In genomic region chr15:75347222-75348033, GRCh38 we compare ENCODE assay signal across 8 cellular contexts. TPM values are rescaled to one million over a fixed set of nuclear protein-coding genes. Genes with fewer than 3 reads are reported as not detected.
A peak's percentile ranks its signal among the peaks of the same experiment; 100 is the strongest.
DNase-seq lines count a peak whose midpoint lies in the region; ATAC-seq, FAIRE-seq and TF ChIP-seq lines count a peak whose summit lies in the region.

No MANE protein-coding gene starts in this region.

- SMC1A ChIA-PET in GM12878 (lab: Charles Lee; ENCODE audit: uncharacterized antibody, unreplicated experiment) = no interaction called here

- CTCF ChIA-PET in GM12878 (lab: Yijun Ruan, JAX) = no interaction called here

- H3K4me1 ChIP-seq in GM12878 (ENCODE audit: control insufficient read depth, insufficient read depth, low read length) (peaks cover 23% of the 10 kb centered on the region), iPS-20b (ENCODE audit: insufficient read depth, low read length) (no peaks in the 10 kb centered on the region), skeletal muscle satellite cell (ENCODE audit: control insufficient read depth, insufficient read depth, low read length) (peaks cover 19% of the 10 kb centered on the region)

- WGBS in GM12878 (ENCODE audit: insufficient coverage, insufficient replicate concordance, low lambda C conversion rate, missing lambda C conversion rate) = 4% methylated on average over 54 of the region's 65 CpGs

- no peak for TF ChIP-seq CTCF in GM12878 (IDR thresholded peaks at IDR 0.05 in 2 of 3, conservative IDR thresholded peaks at IDR 0.05 in 1 of 3; ENCODE audit: control insufficient read depth in 2 of 3, extremely low read depth in 1 of 3, insufficient read depth in 1 of 3, low read depth in 3 of 3, low read length in 3 of 3)

- TF ChIP-seq RAD21 in GM12878 (IDR thresholded peaks at IDR 0.05; ENCODE audit: insufficient read depth, low read depth, low read length) = no peak

- peak overlapping the region; percentile 69 for H2AFZ ChIP-seq in GM12878 (ENCODE audit: control insufficient read depth, low read depth, low read length)

- H3K36me3 ChIP-seq in GM12878 (ENCODE audit: control insufficient read depth in 2 of 2, insufficient read depth in 2 of 2, low read length in 1 of 2) (no peaks in the 10 kb centered on the region), iPS-20b (ENCODE audit: insufficient read depth, low read depth, low read length) (no peaks in the 10 kb centered on the region), skeletal muscle satellite cell (ENCODE audit: insufficient read depth, low read length) (no peaks in the 10 kb centered on the region)

- no peak for TF ChIP-seq EP300 in GM12878 (IDR thresholded peaks at IDR 0.05; ENCODE audit: borderline replicate concordance in 1 of 2, control insufficient read depth in 1 of 2, low read depth in 2 of 2, low read length in 2 of 2)

- peak overlapping the region; percentile 95 for H3K4me2 ChIP-seq in GM12878 (ENCODE audit: control insufficient read depth, insufficient read depth)
- H3K4me2 ChIP-seq in skeletal muscle satellite cell (ENCODE audit: low read length) = peak overlapping the region; percentile 95

- POLR2A ChIA-PET in GM12878 (lab: Charles Lee) = no interaction called here

- intact Hi-C loops in GM12878 (cut with micrococcal nuclease; ENCODE audit: unreplicated experiment) = no loop called here

- H3K4me3 ChIP-seq in GM12878 = peak overlapping the region; percentile 66
- peak overlapping the region; percentile 80 for H3K4me3 ChIP-seq in iPS-20b (ENCODE audit: low read length)
- H3K4me3 ChIP-seq in skeletal muscle satellite cell (ENCODE audit: low read length) = peak overlapping the region; percentile 77

- H3K9me3 ChIP-seq in GM12878 (replicated peaks; ENCODE audit: control insufficient read depth, insufficient read depth, low read length) = peaks cover 15% of the 10 kb centered on the region; the same call in 2 of the 3 replicates
- no peaks in the 10 kb centered on the region for H3K9me3 ChIP-seq in iPS-20b (ENCODE audit: insufficient read depth, low read depth, low read length)
- H3K9me3 ChIP-seq in skeletal muscle satellite cell (replicated peaks; ENCODE audit: low read length) = no peaks in the 10 kb centered on the region

- FAIRE-seq in GM12878 (lab: Jason Lieb, UNC) = no peak

- H4K20me1 ChIP-seq in GM12878 (ENCODE audit: control insufficient read depth, insufficient read depth) = no peaks in the 10 kb centered on the region

- H3K27ac ChIP-seq in GM12878 (ENCODE audit: control insufficient read depth, insufficient read depth) (no peak overlapping the region), iPS-20b (ENCODE audit: low read length) (no peak overlapping the region)

- no peaks in the 10 kb centered on the region for H3K79me2 ChIP-seq in GM12878 (ENCODE audit: control insufficient read depth, insufficient read depth, low read length)

- peak; percentile 68 for TF ChIP-seq POLR2A in GM12878 (IDR thresholded peaks at IDR 0.05; ENCODE audit: low read depth, low read length)

- ATAC-seq in HG02885 (IDR thresholded peaks at IDR 0.05; ENCODE audit: poor library complexity, unreplicated experiment) = peak; percentile 48
- peak; percentile 49 for ATAC-seq in GM12878
- no peak for ATAC-seq in HG03442 (IDR thresholded peaks at IDR 0.05; ENCODE audit: unreplicated experiment)
- ATAC-seq in HG03378 (IDR thresholded peaks at IDR 0.05; ENCODE audit: unreplicated experiment) = no peak

- in situ Hi-C loops in GM12878 (cut with MboI) = no loop called here

- DNase-seq in ELF-1 (ENCODE audit: low read depth, low spot score) (peak; percentile 32), SW480 (ENCODE audit: low spot score) (peak; percentile 57), GM12878 (ENCODE audit: low read depth, low spot score) (no peak)

- H3K9ac ChIP-seq in GM12878 (ENCODE audit: control insufficient read depth, insufficient read depth, low read length) (peak overlapping the region; percentile 35; the same call in 1 of the 2 replicates), iPS-20b (ENCODE audit: low read depth, low read length) (peak overlapping the region; percentile 58; the same call in 1 of the 2 replicates), skeletal muscle satellite cell (ENCODE audit: low read depth, low read length) (peak overlapping the region; percentile 75)

- RAD21 ChIA-PET in GM12878 (lab: Charles Lee; ENCODE audit: unreplicated experiment) = no interaction called here

- H3K27me3 ChIP-seq in GM12878 (replicated peaks in 1 of 2; ENCODE audit: control insufficient read depth in 2 of 2, insufficient read depth in 2 of 2, low read length in 1 of 2) = peaks cover 4 to 11% of the 10 kb centered on the region in 2 experiments
- H3K27me3 ChIP-seq in iPS-20b (ENCODE audit: insufficient read depth, low read length) = peaks cover 55% of the 10 kb centered on the region
- peaks cover 11% of the 10 kb centered on the region for H3K27me3 ChIP-seq in skeletal muscle satellite cell (ENCODE audit: control insufficient read depth, insufficient read depth, low read length)

- BruUV-seq in GM12878 (replicated peaks; lab: Mats Ljungman, UMichigan) = no TSS peak

TF ChIP-seq in GM12878, 131 proteins besides CTCF, POLR2A, EP300 and RAD21 (continues in another document):
- TF ChIP-seq ZNF217 (IDR thresholded peaks at IDR 0.05) = no peak; the same call in 1 of the 2 replicates
- TF ChIP-seq MXI1 (IDR thresholded peaks at IDR 0.05; ENCODE audit: low read depth, low read length) = no peak
- TF ChIP-seq CREB1 (IDR thresholded peaks at IDR 0.05; ENCODE audit: low read depth) = peak; percentile 40; the same call in 1 of the 2 replicates
- TF ChIP-seq NFIC (IDR thresholded peaks at IDR 0.05; ENCODE audit: low read depth, low read length) = no peak
- no peak for TF ChIP-seq TAF1 (IDR thresholded peaks at IDR 0.05; ENCODE audit: borderline replicate concordance, low read depth, low read length)
- TF ChIP-seq NR2C2 (IDR thresholded peaks at IDR 0.05; ENCODE audit: borderline replicate concordance, control insufficient read depth, insufficient read length, low read depth) = no peak
- TF ChIP-seq SRF (IDR thresholded peaks at IDR 0.05; ENCODE audit: low read depth in 2 of 2, low read length in 2 of 2) = no peak

RNA-seq across cellular contexts. Expression of gene NEIL1, which starts 0.6 kb away (rescaled TPM):
- total RNA-seq in GM12878 (2013; cell fraction: nucleolus; rRNA removed) = 3.4 and 5.6 TPM in 2 replicates
- 0.71 and 0.73 TPM in 2 replicates for total RNA-seq in GM12878 (2014; rRNA removed)
- 0.58 and 0.92 TPM in 2 replicates for total RNA-seq in GM12878 (2014; rRNA removed; fragmentation: Illumina TruSeq; extraction: Trizol)
- total RNA-seq in GM12878 (2021) = 0.96 and 1.5 TPM in 2 replicates
- polyA plus RNA-seq in GM12878 (2011; ENCODE audit: low read depth) = 10.3 TPM
- polyA plus RNA-seq in GM12878 (2011; rRNA removed) = 0.04 and 0.23 TPM in 2 replicates
- 0.16 and 0.17 TPM in 2 replicates for polyA plus RNA-seq in GM12878 (2011; cell fraction: cytosol; rRNA removed)
- 1.0 and 2.4 TPM in 2 replicates for polyA plus RNA-seq in GM12878 (2011; cell fraction: nucleus; rRNA removed)
- 9.5 and 12.7 TPM in 2 replicates for polyA plus RNA-seq in GM12878 (2012)
- polyA plus RNA-seq in GM12878 (2014; fragmentation: Illumina TruSeq; extraction: Trizol) = 0.37 and 1.3 TPM in 2 replicates
- under 1 TPM; 0.10 to 0.37 TPM for polyA plus RNA-seq in GM12878 (2014; fragmentation: Nextera tagmentation; extraction: Ambion mirVana)
- 1.8 and 2.5 TPM in 2 replicates for polyA plus RNA-seq in GM12878 (2014; rRNA removed)
- 1 to 10 TPM; 1.2 to 2.3 TPM for polyA plus RNA-seq in GM12878 (2016; fragmentation: Nextera tagmentation; extraction: Ambion mirVana)
- polyA minus RNA-seq in GM12878 (2011; rRNA and poly(A)+ RNA removed) = 0.36 TPM in 1 of 2 replicates, not detected in the other
- not detected in 2 replicates for polyA minus RNA-seq in GM12878 (2011; cell fraction: cytosol; rRNA and poly(A)+ RNA removed)
- polyA minus RNA-seq in GM12878 (2011; cell fraction: nucleus; rRNA and poly(A)+ RNA removed) = 0.85 TPM in 1 of 2 replicates, not detected in the other
- 1.1 and 2.5 TPM in 2 replicates for total RNA-seq in skeletal muscle satellite cell (2012; rRNA removed)

RNA-seq across cellular contexts. Expression of gene COMMD4, which starts 11.6 kb away (rescaled TPM):
- 17.9 and 18.5 TPM in 2 replicates for total RNA-seq in GM12878 (2013; cell fraction: nucleolus; rRNA removed)
- total RNA-seq in GM12878 (2014; rRNA removed) (110 and 113 TPM in 2 replicates), GM12878 (2014; rRNA removed; fragmentation: Illumina TruSeq; extraction: Trizol) (46.1 and 48.4 TPM in 2 replicates), GM12878 (2021) (86.3 and 98.9 TPM in 2 replicates)
- 30.1 TPM for polyA plus RNA-seq in GM12878 (2011; ENCODE audit: low read depth)
- polyA plus RNA-seq in GM12878 (2011; rRNA removed) (32.0 and 53.2 TPM in 2 replicates), GM12878 (2014; fragmentation: Illumina TruSeq; extraction: Trizol) (18.5 and 34.3 TPM in 2 replicates), GM12878 (2014; fragmentation: Nextera tagmentation; extraction: Ambion mirVana) (10 to 100 TPM; 14.5 to 38.4 TPM), GM12878 (2014; rRNA removed) (97.4 and 111 TPM in 2 replicates), GM12878 (2016; fragmentation: Nextera tagmentation; extraction: Ambion mirVana) (100 to 1,000 TPM; 115 to 118 TPM)
- 129 and 166 TPM in 2 replicates for polyA plus RNA-seq in GM12878 (2011; cell fraction: cytosol; rRNA removed)
- 127 and 161 TPM in 2 replicates for polyA plus RNA-seq in GM12878 (2011; cell fraction: nucleus; rRNA removed)
- polyA plus RNA-seq in GM12878 (2012) = 64.3 and 67.6 TPM in 2 replicates
- polyA minus RNA-seq in GM12878 (2011; rRNA and poly(A)+ RNA removed) = 19.5 and 56.0 TPM in 2 replicates
- 14.7 and 26.7 TPM in 2 replicates for polyA minus RNA-seq in GM12878 (2011; cell fraction: cytosol; rRNA and poly(A)+ RNA removed)
- 11.8 and 14.3 TPM in 2 replicates for polyA minus RNA-seq in GM12878 (2011; cell fraction: nucleus; rRNA and poly(A)+ RNA removed)
- 54.6 and 96.3 TPM in 2 replicates for total RNA-seq in skeletal muscle satellite cell (2012; rRNA removed)

RNA-seq across cellular contexts. Expression of gene MAN2C1, which starts 21.0 kb away (rescaled TPM):
- 567 and 636 TPM in 2 replicates for total RNA-seq in GM12878 (2013; cell fraction: nucleolus; rRNA removed)
- total RNA-seq in GM12878 (2014; rRNA removed) = 54.8 and 65.0 TPM in 2 replicates
- 26.9 and 29.2 TPM in 2 replicates for total RNA-seq in GM12878 (2014; rRNA removed; fragmentation: Illumina TruSeq; extraction: Trizol)
- 102 and 111 TPM in 2 replicates for total RNA-seq in GM12878 (2021)
- 56.1 TPM for polyA plus RNA-seq in GM12878 (2011; ENCODE audit: low read depth)
- polyA plus RNA-seq in GM12878 (2011; rRNA removed) = 20.9 and 32.5 TPM in 2 replicates
- 36.8 and 47.4 TPM in 2 replicates for polyA plus RNA-seq in GM12878 (2011; cell fraction: cytosol; rRNA removed)
- polyA plus RNA-seq in GM12878 (2011; cell fraction: nucleus; rRNA removed) = 649 and 670 TPM in 2 replicates
- 114 and 120 TPM in 2 replicates for polyA plus RNA-seq in GM12878 (2012)
- polyA plus RNA-seq in GM12878 (2014; fragmentation: Illumina TruSeq; extraction: Trizol) = 17.6 and 32.0 TPM in 2 replicates
- polyA plus RNA-seq in GM12878 (2014; fragmentation: Nextera tagmentation; extraction: Ambion mirVana) = 1 to 10 TPM; 1.4 to 4.6 TPM
- polyA plus RNA-seq in GM12878 (2014; rRNA removed) = 107 and 110 TPM in 2 replicates
- polyA plus RNA-seq in GM12878 (2016; fragmentation: Nextera tagmentation; extraction: Ambion mirVana) = 10 to 100 TPM; 51.9 to 66.2 TPM
- polyA minus RNA-seq in GM12878 (2011; rRNA and poly(A)+ RNA removed) = 35.4 and 73.6 TPM in 2 replicates
- 23.2 and 32.6 TPM in 2 replicates for polyA minus RNA-seq in GM12878 (2011; cell fraction: cytosol; rRNA and poly(A)+ RNA removed)
- 120 and 170 TPM in 2 replicates for polyA minus RNA-seq in GM12878 (2011; cell fraction: nucleus; rRNA and poly(A)+ RNA removed)
- 109 and 112 TPM in 2 replicates for total RNA-seq in skeletal muscle satellite cell (2012; rRNA removed)

Comparison
In these comparisons a context has a peak if more than half of its experiments do, and no peak if none do; other contexts are left out.
1. ATAC-seq: peak in HG02885 (single experiment) and GM12878 (single experiment); none in HG03442 (single experiment) and HG03378 (single experiment).
2. Peak in every context shown above with its lines, with median percentiles within 50 percentile points of each other: H3K4me3 ChIP-seq and H3K9ac ChIP-seq.